ENCODE assay signal across 8 cellular contexts in the genomic region with DNA sequence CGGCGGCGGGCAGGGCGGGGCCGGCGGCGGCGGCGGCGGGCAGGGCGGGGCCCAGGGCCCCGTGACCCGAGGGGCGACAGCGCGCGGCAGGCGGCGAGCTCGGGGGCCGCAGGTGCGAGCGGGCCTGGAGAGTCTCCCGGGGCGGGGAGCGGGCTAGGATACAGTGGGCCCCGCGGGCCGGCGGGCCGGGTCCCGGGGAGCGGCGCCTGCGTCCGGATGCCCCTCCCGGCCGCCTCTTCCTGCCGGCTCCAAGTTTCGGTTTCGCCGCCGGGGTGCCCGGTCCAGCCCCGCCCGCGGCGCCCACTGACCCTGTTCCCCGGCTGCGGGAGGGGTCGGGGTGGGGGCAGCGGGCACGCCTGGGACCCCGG. TPM values are rescaled to one million over a fixed set of nuclear protein-coding genes. Genes with fewer than 3 reads are reported as not detected.
A peak's percentile ranks its signal among the peaks of the same experiment; 100 is the strongest.
DNase-seq lines count a peak whose midpoint lies in the region; TF ChIP-seq lines count a peak whose summit lies in the region.

Gene RNF213 (plus strand): TSS at position 62 of the 368 bp plus-strand sequence. CDS start 2,830 bp downstream, outside the sequence.

- H3K23ac ChIP-seq in neuronal stem cell (ENCODE audit: low read depth, low read length, poor library complexity), result peak within 1 kb of the TSS; percentile 93

- peak within 1 kb of the TSS; percentile 95 for H3K4ac ChIP-seq in neuronal stem cell (ENCODE audit: low read length)

- no peak within 1 kb of the TSS for H4K91ac ChIP-seq in neuronal stem cell (ENCODE audit: low read depth, low read length, poor library complexity)

- POLR2A ChIA-PET in HEK293T (lab: Yijun Ruan, JAX) (interaction anchor here (1.0 to 2.4 kb wide), 2 partner anchors 34 to 267 kb away, joined by 4 to 6 read pairs; no protein-coding TSS in a partner anchor), PC-9 (lab: Charles Lee; ENCODE audit: unreplicated experiment) (interaction anchor here (0.6 kb wide), 1 partner anchor 167 kb away, joined by 3 read pairs; no protein-coding TSS in a partner anchor)

- H3K4me3 ChIP-seq in PC-9 (peak within 1 kb of the TSS; percentile 84), neuronal stem cell (ENCODE audit: low read length in 2 of 2) (peak within 1 kb of the TSS; percentile 57 to 87)

- WGBS in neuronal stem cell (ENCODE audit: extremely low coverage in 2 of 2, insufficient read length in 2 of 2, insufficient replicate concordance in 1 of 2), 2 donors, result no CpG with 5 or more reads among the region's 54 CpGs

- peak within 1 kb of the TSS; percentile 88 for H3K9ac ChIP-seq in neuronal stem cell (ENCODE audit: low read depth, low read length, poor library complexity)

- H3K27me3 ChIP-seq in PC-9 (ENCODE audit: insufficient read depth, low read depth) (no peaks in the 10 kb centered on the region), neuronal stem cell (ENCODE audit: control insufficient read depth in 3 of 3, insufficient read depth in 3 of 3, low read depth in 1 of 3, low read length in 3 of 3) (no peaks in the 10 kb centered on the region)

- H3K36me3 ChIP-seq in PC-9 (ENCODE audit: low read depth) (no peaks in the 10 kb centered on the region), neuronal stem cell (replicated peaks in 1 of 2; ENCODE audit: control insufficient read depth in 2 of 2, insufficient read depth in 2 of 2, low read length in 2 of 2) (peaks cover under 1 to 8% of the 10 kb centered on the region in 2 donors)

- peak within 1 kb of the TSS; percentile 89 for H3K14ac ChIP-seq in neuronal stem cell (ENCODE audit: low read length)

- peak; percentile 65 for DNase-seq in ELR (ENCODE audit: low read depth)
- peak; percentile 77 for DNase-seq in HEK293T (ENCODE audit: extremely low spot score)
- DNase-seq in PC-9, result peak in 1 of 2 experiments; percentile 57
- peak; percentile 57 for DNase-seq in activated naive CD4-positive, alpha-beta T cell treated with Interleukin-2 at 50 U/mL for 16 hours
- DNase-seq in germinal center (ENCODE audit: low spot score), result peak; percentile 88
- DNase-seq in neuronal stem cell (ENCODE audit: low spot score), result peak; percentile 71
- DNase-seq in DMS79 treated with DMSO at 0.1 percent for 48 hours (lab: John Stamatoyannopoulos, UW), result no peak
- DNase-seq in superior temporal gyrus (ENCODE audit: extremely low spot score), result no peak

- peak within 1 kb of the TSS; percentile 100 for H2BK120ac ChIP-seq in neuronal stem cell (ENCODE audit: low read depth, low read length)

- intact Hi-C loops in PC-9 (cut with micrococcal nuclease; ENCODE audit: unreplicated experiment), result no loop called here

- CTCF ChIA-PET in HEK293T (lab: Yijun Ruan, JAX) (no interaction called here), PC-9 (lab: Charles Lee) (no interaction called here)

- TF ChIP-seq CTCF in PC-9 (conservative IDR thresholded peaks at IDR 0.05), result no peak

- peaks cover 10% of the 10 kb centered on the region; the same call in 1 of the 2 replicates for H3K79me2 ChIP-seq in PC-9 (ENCODE audit: low read depth)

- peaks cover 16% of the 10 kb centered on the region for H3K4me1 ChIP-seq in PC-9 (replicated peaks; ENCODE audit: insufficient read depth)
- peaks cover 17 to 26% of the 10 kb centered on the region in 2 donors for H3K4me1 ChIP-seq in neuronal stem cell (ENCODE audit: control insufficient read depth in 2 of 2, insufficient read depth in 1 of 2, low read depth in 1 of 2, low read length in 2 of 2)

- H4K20me1 ChIP-seq in PC-9 (ENCODE audit: insufficient read depth), result no peaks in the 10 kb centered on the region

- H3F3A ChIP-seq in PC-9 (ENCODE audit: insufficient read depth, low read depth), result peaks cover 5% of the 10 kb centered on the region

- H2BK15ac ChIP-seq in neuronal stem cell (ENCODE audit: low read length), result peak within 1 kb of the TSS; percentile 81

- peak within 1 kb of the TSS; percentile 82 for H3K4me2 ChIP-seq in PC-9
- peak within 1 kb of the TSS; percentile 77 for H3K4me2 ChIP-seq in neuronal stem cell (ENCODE audit: insufficient read depth, low read length, poor library complexity, severe bottlenecking)

- no TSS peak for BruUV-seq in PC-9 (replicated peaks; lab: Mats Ljungman, UMichigan)

- H3K27ac ChIP-seq in PC-9 (peak within 1 kb of the TSS; percentile 93), neuronal stem cell (replicated peaks; ENCODE audit: low read length) (peak within 1 kb of the TSS; percentile 99)

- no peak within 1 kb of the TSS for H2BK12ac ChIP-seq in neuronal stem cell (ENCODE audit: low read length)

- peak within 1 kb of the TSS; percentile 98 for H2BK5ac ChIP-seq in neuronal stem cell (ENCODE audit: low read length)

- H2AK5ac ChIP-seq in neuronal stem cell (ENCODE audit: low read depth, low read length), result peak within 1 kb of the TSS; percentile 95

- H3K79me1 ChIP-seq in neuronal stem cell (ENCODE audit: low read depth, low read length), result peaks cover 9% of the 10 kb centered on the region

- H3K9me2 ChIP-seq in PC-9 (ENCODE audit: insufficient read depth), result no peaks in the 10 kb centered on the region

- no peak within 1 kb of the TSS for H4K8ac ChIP-seq in neuronal stem cell (ENCODE audit: low read depth, low read length)

- H3K9me3 ChIP-seq in PC-9 (ENCODE audit: insufficient read depth, low read depth) (no peaks in the 10 kb centered on the region), neuronal stem cell (replicated peaks in 1 of 2; ENCODE audit: control insufficient read depth in 2 of 2, insufficient read depth in 1 of 2, low read depth in 1 of 2, low read length in 2 of 2) (no peaks in the 10 kb centered on the region)

- H3K18ac ChIP-seq in neuronal stem cell (ENCODE audit: low read length), result peak within 1 kb of the TSS; percentile 99

- H2AFZ ChIP-seq in PC-9, result peak within 1 kb of the TSS; percentile 66; the same call in 1 of the 2 replicates
- H2AFZ ChIP-seq in neuronal stem cell (ENCODE audit: low read length), result peak within 1 kb of the TSS; percentile 85

TF ChIP-seq in HEK293T, 16 proteins besides CTCF, POLR2A, EP300 and RAD21:
- no peak for TF ChIP-seq SUZ12 (IDR thresholded peaks at IDR 0.05)

RNA-seq across cellular contexts. Expression of gene RNF213, which starts in this region (rescaled TPM):
- 179 and 207 TPM in 2 replicates for total RNA-seq in PC-9 (2021)
- 17.4 TPM for polyA plus RNA-seq in neuronal stem cell (2013, experiment 1 of 2)
- 18.4 TPM for polyA plus RNA-seq in neuronal stem cell (2013, experiment 2 of 2)

Comparison
In these comparisons a context has a peak if more than half of its experiments do, and no peak if none do; other contexts are left out.
1. DNase-seq: peak in ELR (single experiment), HEK293T (single experiment), activated naive CD4-positive, alpha-beta T cell treated with Interleukin-2 at 50 U/mL for 16 hours (single experiment), germinal center (single experiment) and neuronal stem cell (single experiment); none in DMS79 treated with DMSO at 0.1 percent for 48 hours (single experiment) and superior temporal gyrus (single experiment).